32 cellular contexts compared by ENCODE assay signal in the genomic region with DNA sequence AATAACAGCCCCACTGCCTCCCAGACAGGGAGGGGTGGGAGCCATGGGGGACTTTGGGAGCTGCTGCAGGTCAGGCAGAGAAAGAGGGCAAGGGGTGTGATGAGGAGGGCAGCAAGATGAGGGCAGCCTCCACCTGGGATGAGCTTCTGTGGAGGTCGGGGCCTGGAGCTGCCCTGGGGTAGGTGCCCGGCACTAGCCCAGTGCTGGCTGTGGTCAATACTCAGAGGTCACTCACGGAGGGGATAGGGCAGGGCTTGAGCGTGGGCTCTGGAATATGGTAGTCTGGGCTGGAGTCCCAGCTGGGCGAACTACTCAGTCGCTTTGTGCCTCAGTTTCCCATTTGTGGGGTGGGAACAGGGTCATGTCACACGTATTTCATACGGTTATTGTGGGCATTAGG.
"Had no signal": no experiment of that assay in that cellular context is flagged by ENCODE, and none has a peak within 500 bp of the region (broad histone marks: within the 10 kb centered on the region; RNA-seq: fewer than 3 reads in every experiment).

No MANE protein-coding gene starts in this region.

- H3K9me3 Mint-ChIP-seq: activated B cell treated with CpG ODN at 0.5 μM for 24 hours; activated CD4-positive, alpha-beta memory T cell treated with anti-CD3 and anti-CD28 coated beads for 36 hours; activated CD4-positive, alpha-beta T cell treated with anti-CD3 and anti-CD28 coated beads, Interleukin-2, amount 10 ng/mL, durations not matched to agents 24 days and 14 days; activated naive CD4-positive, alpha-beta T cell treated with anti-CD3 and anti-CD28 coated beads for 36 hours; activated naive CD4-positive, alpha-beta T cell treated with anti-CD3 and anti-CD28 coated beads, Interleukin-2, amount 50 U/mL, for 24 hours; activated naive CD8-positive, alpha-beta T cell treated with anti-CD3 and anti-CD28 coated beads for 36 hours; activated naive CD8-positive, alpha-beta T cell treated with anti-CD3 and anti-CD28 coated beads, Interleukin-2, amount 50 U/mL, for 24 hours; activated T-helper 1 cell treated with anti-CD3 and anti-CD28 coated beads, Interleukin-12 subunit alpha, Interleukin-12 subunit beta, Interleukin-2, Interleukin-4 antibody, amounts not matched to agents 30 ng/mL and 10 ng/mL and 1 ng/mL, durations not matched to agents 14 hours and 24 hours and 36 hours; activated T-helper 2 cell treated with anti-CD3 and anti-CD28 coated beads, Interferon-gamma antibody, Interleukin-2, Interleukin-4, amounts not matched to agents 10 μg/mL and 5 μg/mL and 100 μg/mL, durations not matched to agents 14 hours and 24 hours and 36 hours; T-helper 2 cell treated with Interferon-gamma antibody and Interleukin-4, amounts not matched to agents 5 μg/mL and 100 μg/mL, for 36 hours had no signal

- DNase-seq: activated B cell treated with CpG ODN at 0.5 μM for 24 hours; activated CD4-positive, alpha-beta memory T cell treated with anti-CD3 and anti-CD28 coated beads for 36 hours; activated CD4-positive, alpha-beta T cell treated with anti-CD3 and anti-CD28 coated beads, Interleukin-2, amount 10 ng/mL, durations not matched to agents 24 days and 14 days; activated CD8-positive, alpha-beta memory T cell treated with anti-CD3 and anti-CD28 coated beads, Interleukin-2, amount 10 ng/mL, durations not matched to agents 7 days and 5 days; activated CD8-positive, alpha-beta memory T cell treated with anti-CD3 and anti-CD28 coated beads, Interleukin-2, amount 50 U/mL, for 4 hours; activated CD8-positive, alpha-beta T cell treated with anti-CD3 and anti-CD28 coated beads, Interleukin-2, amount 10 ng/mL, durations not matched to agents 7 days and 5 days; activated effector memory CD4-positive, alpha-beta T cell treated with anti-CD3 and anti-CD28 coated beads, Interleukin-2, amount 50 U/mL, for 16 hours; activated naive CD4-positive, alpha-beta T cell treated with anti-CD3 and anti-CD28 coated beads for 36 hours; activated naive CD8-positive, alpha-beta T cell treated with anti-CD3 and anti-CD28 coated beads for 36 hours; activated naive CD8-positive, alpha-beta T cell treated with anti-CD3 and anti-CD28 coated beads, Interleukin-2, amount 50 U/mL, for 24 hours; activated T-cell treated with anti-CD3 and anti-CD28 coated beads, Interleukin-2, amount 50 U/mL, for 1 hour; activated T-cell treated with anti-CD3 and anti-CD28 coated beads, Interleukin-2, amount 50 U/mL, for 48 hours; adrenal gland; amygdala; body of pancreas; caudate nucleus; colonic mucosa; effector CD8-positive, alpha-beta T cell; esophagus squamous epithelium; T-helper 1 cell; T-helper 17 cell; T1000; WERI-Rb-1 had no signal

- H3K27me3 ChIP-seq: body of pancreas, colonic mucosa had no signal

- FAIRE-seq: endometrium, endothelial cell of umbilical vein, frontal cortex had no signal

- H3K4me1 ChIP-seq: adrenal gland, body of pancreas, colonic mucosa had no signal

- H3K27ac ChIP-seq: adrenal gland, body of pancreas, colonic mucosa, epithelial cell of prostate, esophagus squamous epithelium, WERI-Rb-1 had no signal

- H3K9me3 ChIP-seq: adrenal gland, body of pancreas, colonic mucosa, esophagus squamous epithelium had no signal

- H3K4me3 Mint-ChIP-seq: activated B cell treated with CpG ODN at 0.5 μM for 24 hours; activated CD4-positive, alpha-beta memory T cell treated with anti-CD3 and anti-CD28 coated beads for 36 hours; activated CD4-positive, alpha-beta T cell treated with anti-CD3 and anti-CD28 coated beads, Interleukin-2, amount 10 ng/mL, durations not matched to agents 24 days and 14 days; activated CD8-positive, alpha-beta memory T cell treated with anti-CD3 and anti-CD28 coated beads, Interleukin-2, amount 10 ng/mL, durations not matched to agents 7 days and 5 days; activated CD8-positive, alpha-beta T cell treated with anti-CD3 and anti-CD28 coated beads, Interleukin-2, amount 10 ng/mL, durations not matched to agents 7 days and 5 days; activated naive CD4-positive, alpha-beta T cell treated with anti-CD3 and anti-CD28 coated beads for 36 hours; activated naive CD4-positive, alpha-beta T cell treated with anti-CD3 and anti-CD28 coated beads, Interleukin-2, amount 50 U/mL, for 24 hours; activated naive CD8-positive, alpha-beta T cell treated with anti-CD3 and anti-CD28 coated beads for 36 hours; activated naive CD8-positive, alpha-beta T cell treated with anti-CD3 and anti-CD28 coated beads, Interleukin-2, amount 50 U/mL, for 24 hours; activated T-helper 1 cell treated with anti-CD3 and anti-CD28 coated beads, Interleukin-12 subunit alpha, Interleukin-12 subunit beta, Interleukin-2, Interleukin-4 antibody, amounts not matched to agents 30 ng/mL and 10 ng/mL and 1 ng/mL, durations not matched to agents 14 hours and 24 hours and 36 hours; T-helper 17 cell; T-helper 2 cell treated with Interferon-gamma antibody and Interleukin-4, amounts not matched to agents 5 μg/mL and 100 μg/mL, for 36 hours had no signal

- H3K4me1 Mint-ChIP-seq: activated B cell treated with CpG ODN at 0.5 μM for 24 hours; activated CD4-positive, alpha-beta T cell treated with anti-CD3 and anti-CD28 coated beads, Interleukin-2, amount 10 ng/mL, durations not matched to agents 24 days and 14 days; activated CD8-positive, alpha-beta memory T cell treated with anti-CD3 and anti-CD28 coated beads, Interleukin-2, amount 10 ng/mL, durations not matched to agents 7 days and 5 days; activated naive CD4-positive, alpha-beta T cell treated with anti-CD3 and anti-CD28 coated beads, Interleukin-2, amount 50 U/mL, for 24 hours; activated naive CD8-positive, alpha-beta T cell treated with anti-CD3 and anti-CD28 coated beads for 36 hours; activated naive CD8-positive, alpha-beta T cell treated with anti-CD3 and anti-CD28 coated beads, Interleukin-2, amount 50 U/mL, for 24 hours had no signal

- ATAC-seq: activated CD4-positive, CD25-positive, alpha-beta regulatory T cell treated with anti-CD3 and anti-CD28 coated beads, Interleukin-2, amount 50 U/mL, for 24 hours; activated CD8-positive, alpha-beta memory T cell treated with anti-CD3 and anti-CD28 coated beads, Interleukin-2, amount 10 ng/mL, durations not matched to agents 7 days and 5 days; activated CD8-positive, alpha-beta T cell treated with anti-CD3 and anti-CD28 coated beads, Interleukin-2, amount 10 ng/mL, durations not matched to agents 7 days and 5 days; activated naive CD8-positive, alpha-beta T cell treated with anti-CD3 and anti-CD28 coated beads, Interleukin-2, amount 50 U/mL, for 24 hours; body of pancreas; T-helper 17 cell had no signal

- H3K27ac Mint-ChIP-seq: activated B cell treated with CpG ODN at 0.5 μM for 24 hours; activated CD4-positive, alpha-beta memory T cell treated with anti-CD3 and anti-CD28 coated beads for 36 hours; activated CD4-positive, alpha-beta T cell treated with anti-CD3 and anti-CD28 coated beads, Interleukin-2, amount 10 ng/mL, durations not matched to agents 24 days and 14 days; activated CD8-positive, alpha-beta memory T cell treated with anti-CD3 and anti-CD28 coated beads, Interleukin-2, amount 10 ng/mL, durations not matched to agents 7 days and 5 days; activated CD8-positive, alpha-beta T cell treated with anti-CD3 and anti-CD28 coated beads, Interleukin-2, amount 10 ng/mL, durations not matched to agents 7 days and 5 days; activated naive CD4-positive, alpha-beta T cell treated with anti-CD3 and anti-CD28 coated beads for 36 hours; activated naive CD4-positive, alpha-beta T cell treated with anti-CD3 and anti-CD28 coated beads, Interleukin-2, amount 50 U/mL, for 24 hours; activated naive CD8-positive, alpha-beta T cell treated with anti-CD3 and anti-CD28 coated beads for 36 hours; activated naive CD8-positive, alpha-beta T cell treated with anti-CD3 and anti-CD28 coated beads, Interleukin-2, amount 50 U/mL, for 24 hours; activated T-helper 1 cell treated with anti-CD3 and anti-CD28 coated beads, Interleukin-12 subunit alpha, Interleukin-12 subunit beta, Interleukin-2, Interleukin-4 antibody, amounts not matched to agents 30 ng/mL and 10 ng/mL and 1 ng/mL, durations not matched to agents 14 hours and 24 hours and 36 hours; activated T-helper 2 cell treated with anti-CD3 and anti-CD28 coated beads, Interferon-gamma antibody, Interleukin-2, Interleukin-4, amounts not matched to agents 10 μg/mL and 5 μg/mL and 100 μg/mL, durations not matched to agents 14 hours and 24 hours and 36 hours; T-helper 17 cell; T-helper 2 cell treated with Interferon-gamma antibody and Interleukin-4, amounts not matched to agents 5 μg/mL and 100 μg/mL, for 36 hours had no signal

- H3K36me3 ChIP-seq: adrenal gland, colonic mucosa, esophagus squamous epithelium, WERI-Rb-1 had no signal

- H3K27me3 Mint-ChIP-seq: activated CD8-positive, alpha-beta memory T cell treated with anti-CD3 and anti-CD28 coated beads, Interleukin-2, amount 10 ng/mL, durations not matched to agents 7 days and 5 days had no signal

- H3K4me3 ChIP-seq: adrenal gland, body of pancreas, colonic mucosa, esophagus squamous epithelium had no signal

- H3K36me3 Mint-ChIP-seq: activated CD4-positive, alpha-beta memory T cell treated with anti-CD3 and anti-CD28 coated beads for 36 hours; activated CD8-positive, alpha-beta memory T cell treated with anti-CD3 and anti-CD28 coated beads, Interleukin-2, amount 10 ng/mL, durations not matched to agents 7 days and 5 days; activated naive CD4-positive, alpha-beta T cell treated with anti-CD3 and anti-CD28 coated beads, Interleukin-2, amount 50 U/mL, for 24 hours; activated naive CD8-positive, alpha-beta T cell treated with anti-CD3 and anti-CD28 coated beads for 36 hours had no signal
